ENCODE assay signal across 6 cellular contexts in the genomic region with DNA sequence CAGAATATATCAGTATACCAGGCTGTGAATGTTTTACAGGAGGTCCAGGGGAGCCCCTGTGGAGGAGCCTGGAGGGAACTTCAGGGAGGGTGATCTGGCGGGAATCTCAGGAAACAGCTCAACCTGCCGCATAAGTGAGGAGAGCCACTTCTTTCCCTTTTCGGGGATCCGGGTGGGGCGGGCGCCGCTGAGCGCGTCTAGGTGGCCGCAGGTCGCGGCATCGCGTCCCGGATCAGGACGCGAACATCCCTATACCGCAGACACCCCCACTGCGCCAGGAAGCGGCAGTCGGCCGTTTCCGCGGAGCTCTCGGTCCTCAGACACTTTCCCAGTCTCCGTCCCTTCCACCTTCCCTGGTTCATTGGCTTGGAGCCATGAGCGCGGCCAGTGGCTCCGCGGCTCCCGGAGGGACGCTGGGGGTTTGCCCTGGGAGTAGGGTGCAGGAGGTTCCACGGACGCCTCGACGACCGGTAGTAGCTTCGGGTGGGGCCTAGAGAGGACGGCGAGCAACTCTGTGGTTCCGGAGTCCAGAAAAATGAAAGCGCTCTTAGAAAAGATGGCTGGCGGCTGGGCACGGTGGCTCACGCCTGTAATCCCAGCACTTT. TPM values are rescaled to one million over a fixed set of nuclear protein-coding genes. Genes with fewer than 3 reads are reported as not detected.
DNase-seq lines count a peak whose midpoint lies in the region; ATAC-seq and TF ChIP-seq lines count a peak whose summit lies in the region.

No MANE protein-coding gene starts in this region.

- H3K4me3 ChIP-seq in PC-9 (peak overlapping the region; percentile 54; the same call in 1 of the 2 replicates), esophagus muscularis mucosa (peak overlapping the region; percentile 52 to 63 (median 58)), skin epidermis (peak overlapping the region; percentile 27 to 46 (median 37))

- ATAC-seq in GM21528 (IDR thresholded peaks at IDR 0.05; ENCODE audit: low FRiP score, unreplicated experiment) (no peak), GM18868 (IDR thresholded peaks at IDR 0.05; ENCODE audit: unreplicated experiment) (no peak)

- TF ChIP-seq CTCF in PC-9 (conservative IDR thresholded peaks at IDR 0.05), result no peak
- TF ChIP-seq CTCF in esophagus muscularis mucosa (IDR thresholded peaks at IDR 0.05), result no peak

- 16% methylated on average over 44 of the region's 45 CpGs for WGBS in esophagus muscularis mucosa

- intact Hi-C loops in PC-9 (cut with micrococcal nuclease; ENCODE audit: unreplicated experiment), result no loop called here
- intact Hi-C loops in esophagus muscularis mucosa (cut with DNase I), result loop anchor here (5.0 kb wide), 1 partner anchor 71 kb away; no protein-coding TSS in a partner anchor

- peak in 1 of 2 experiments; percentile 53 for DNase-seq in PC-9
- DNase-seq in esophagus muscularis mucosa (ENCODE audit: extremely low spot score), result no peak
- DNase-seq in effector CD8-positive, alpha-beta T cell (lab: John Stamatoyannopoulos, UW), result no peak

- BruUV-seq in PC-9 (replicated peaks; lab: Mats Ljungman, UMichigan), result no TSS peak

- H2AFZ ChIP-seq in PC-9, result peak overlapping the region; percentile 76

- H4K20me1 ChIP-seq in PC-9 (ENCODE audit: insufficient read depth), result no peaks in the 10 kb centered on the region

- POLR2A ChIA-PET in PC-9 (lab: Charles Lee; ENCODE audit: unreplicated experiment), result interaction anchor here (0.5 to 0.7 kb wide), 4 partner anchors 25 to 97 kb away, joined by 3 to 17 read pairs (median 4); partner anchors contain the start of gene ZNF785

- no peaks in the 10 kb centered on the region for H3K9me3 ChIP-seq in PC-9 (ENCODE audit: insufficient read depth, low read depth)
- no peaks in the 10 kb centered on the region for H3K9me3 ChIP-seq in esophagus muscularis mucosa

- H3K4me1 ChIP-seq in PC-9 (replicated peaks; ENCODE audit: insufficient read depth) (peaks cover 19% of the 10 kb centered on the region), esophagus muscularis mucosa (peaks cover 7 to 39% (median 30%) of the 10 kb centered on the region in 4 donors)

- TF ChIP-seq EP300 in esophagus muscularis mucosa (IDR thresholded peaks at IDR 0.05), result no peak

- peak overlapping the region; percentile 75 for H3K4me2 ChIP-seq in PC-9

- H3K9me2 ChIP-seq in PC-9 (ENCODE audit: insufficient read depth), result no peaks in the 10 kb centered on the region

- no peak for TF ChIP-seq POLR2A in esophagus muscularis mucosa (IDR thresholded peaks at IDR 0.05; ENCODE audit: low read depth)

- H3K36me3 ChIP-seq in PC-9 (ENCODE audit: low read depth), result no peaks in the 10 kb centered on the region
- H3K36me3 ChIP-seq in esophagus muscularis mucosa, result peaks cover 0 to 2% (median under 1%) of the 10 kb centered on the region in 4 donors

- H3K27me3 ChIP-seq in PC-9 (ENCODE audit: insufficient read depth, low read depth) (no peaks in the 10 kb centered on the region), esophagus muscularis mucosa (no peaks in the 10 kb centered on the region)

- CTCF ChIA-PET in PC-9 (lab: Charles Lee), result interaction anchor here (0.6 to 1.2 kb wide), 3 partner anchors 20 to 132 kb away, joined by 3 to 5 read pairs (median 3); partner anchors contain the start of gene DCTPP1

- H3F3A ChIP-seq in PC-9 (ENCODE audit: insufficient read depth, low read depth), result peaks cover 16% of the 10 kb centered on the region; the same call in 1 of the 2 replicates

- H3K79me2 ChIP-seq in PC-9 (ENCODE audit: low read depth), result peaks cover 15% of the 10 kb centered on the region

- H3K27ac ChIP-seq in PC-9 (no peak overlapping the region), esophagus muscularis mucosa (replicated peaks in 1 of 4) (peak overlapping the region; percentile 56 to 72 (median 70)), skin epidermis (peak overlapping the region in 20 of 21 experiments; percentile 10 to 90 (median 78))

RNA-seq across cellular contexts. Expression of gene ZNF764, which starts 3.1 kb away (rescaled TPM):
- 12.3 and 12.4 TPM in 2 replicates for total RNA-seq in PC-9 (2021)
- total RNA-seq in esophagus muscularis mucosa, result 10 to 100 TPM in 3 of 4 donors, 1 to 10 TPM in 1; 8.7 to 14.0 (median 11.3) TPM

RNA-seq across cellular contexts. Expression of gene ZNF688, which starts 10.2 kb away (rescaled TPM):
- total RNA-seq in PC-9 (2021), result 13.1 and 25.7 TPM in 2 replicates
- 10 to 100 TPM; 17.6 to 33.4 (median 23.5) TPM for total RNA-seq in esophagus muscularis mucosa

RNA-seq across cellular contexts. Expression of gene ZNF785, which starts 24.2 kb away (rescaled TPM):
- total RNA-seq in PC-9 (2021), result 30.9 and 39.8 TPM in 2 replicates
- 10 to 100 TPM in 1 of 4 donors, 1 to 10 TPM in 3; 6.8 to 10.9 (median 7.3) TPM for total RNA-seq in esophagus muscularis mucosa

RNA-seq across cellular contexts. Expression of gene ZNF747, which starts 26.7 kb away (rescaled TPM):
- total RNA-seq in PC-9 (2021) (14.5 and 17.9 TPM in 2 replicates), esophagus muscularis mucosa (10 to 100 TPM; 15.2 to 29.6 (median 22.3) TPM)

RNA-seq across cellular contexts. Expression of gene ZNF768, which starts 34.9 kb away (rescaled TPM):
- total RNA-seq in PC-9 (2021), result 64.2 and 68.4 TPM in 2 replicates
- 10 to 100 TPM; 46.9 to 91.5 (median 64.0) TPM for total RNA-seq in esophagus muscularis mucosa
